In the genomic region with DNA sequence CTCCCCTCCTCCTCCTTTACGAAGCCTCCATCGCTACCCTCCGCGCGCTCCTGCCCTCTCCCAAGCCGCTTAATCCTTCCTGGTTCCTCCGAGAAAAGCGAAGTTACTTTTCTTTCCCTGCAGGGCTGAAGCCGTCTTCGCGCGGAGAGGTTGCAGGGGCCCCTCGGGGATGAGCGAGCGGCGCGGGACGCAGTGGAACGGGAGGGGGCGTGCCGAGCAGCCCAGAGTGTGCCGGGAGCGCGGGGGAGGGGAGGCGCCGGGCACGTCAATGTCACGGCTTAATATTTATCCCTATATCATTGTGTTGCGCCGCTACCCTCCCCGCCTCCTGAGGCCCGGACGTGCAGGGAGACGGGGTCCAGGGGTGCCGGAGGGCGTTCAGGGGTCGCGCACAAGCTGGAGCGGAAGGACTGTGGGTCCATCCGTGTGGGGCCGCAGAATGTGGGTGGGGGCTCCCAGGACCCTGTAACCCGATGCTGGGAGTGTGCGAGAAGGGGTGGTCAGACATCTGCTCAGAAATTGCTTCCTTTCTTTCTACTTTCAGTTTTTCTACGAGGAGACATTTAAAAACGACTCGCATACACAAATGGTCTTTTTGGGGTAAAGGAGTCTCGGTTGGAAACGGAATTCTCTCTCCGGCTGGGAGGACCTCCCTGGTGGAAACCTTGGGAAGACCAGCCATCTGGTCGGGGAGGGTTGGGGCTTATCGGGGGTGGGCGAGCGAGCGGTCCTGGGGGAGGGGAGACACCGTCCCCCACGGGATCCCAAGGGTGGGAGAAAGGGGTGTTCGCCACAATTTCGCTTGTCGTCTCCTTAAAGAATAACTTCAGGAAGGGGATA, we compare ENCODE assay signal across 8 cellular contexts. TPM values are rescaled to one million over a fixed set of nuclear protein-coding genes. Genes with fewer than 3 reads are reported as not detected.
DNase-seq lines count a peak whose midpoint lies in the region; ATAC-seq and TF ChIP-seq lines count a peak whose summit lies in the region.

No MANE protein-coding gene starts in this region.

- H3K9ac ChIP-seq in mucosa of rectum (ENCODE audit: low read depth in 1 of 2, low read length in 2 of 2): peak overlapping the region; percentile 80 to 89

- TF ChIP-seq CTCF in BE2C (IDR thresholded peaks at IDR 0.05; ENCODE audit: low read depth, low read length) (peak; percentile 16; the same call in 1 of the 2 replicates), epithelial cell of proximal tubule (conservative IDR thresholded peaks at IDR 0.05; ENCODE audit: low read depth, low read length) (no peak)

- H3K9me3 ChIP-seq in BE2C: no peaks in the 10 kb centered on the region
- H3K9me3 ChIP-seq in mucosa of rectum (ENCODE audit: control insufficient read depth in 2 of 2, low read length in 2 of 2): no peaks in the 10 kb centered on the region

- H3K9me3 Mint-ChIP-seq in stimulated activated effector memory CD8-positive, alpha-beta T cell treated with anti-CD3 and anti-CD28 coated beads, Interleukin-12 subunit alpha, Interleukin-12 subunit beta, amount 100 ng/mL, for 72 hours: no peaks in the 10 kb centered on the region

- no peaks in the 10 kb centered on the region; the same call in none of the 2 replicates for H3K4me1 ChIP-seq in BE2C
- peaks cover 8 to 25% of the 10 kb centered on the region in 2 donors for H3K4me1 ChIP-seq in mucosa of rectum (ENCODE audit: control insufficient read depth in 2 of 2, insufficient read depth in 2 of 2, low read length in 2 of 2)

- DNase-seq in BE2C (peak; percentile 85), NOMO-1 treated with DMSO at 0.1 percent for 48 hours (lab: John Stamatoyannopoulos, UW; ENCODE audit: unreplicated experiment) (peak; percentile 99), activated T-cell treated with anti-CD3 and anti-CD28 coated beads for 4 hours (peak; percentile 75), epithelial cell of proximal tubule (ENCODE audit: low read depth) (no peak)
- DNase-seq in stimulated activated effector memory CD8-positive, alpha-beta T cell treated with anti-CD3 and anti-CD28 coated beads, Interleukin-12 subunit alpha, Interleukin-12 subunit beta, amount 100 ng/mL, for 72 hours (ENCODE audit: low spot score in 2 of 2): peak; percentile 70 to 91

- H3K4me3 ChIP-seq in BE2C (ENCODE audit: low read depth, low read length) (peak overlapping the region; percentile 98), epithelial cell of proximal tubule (ENCODE audit: low read depth, low read length) (peak overlapping the region; percentile 93), mucosa of rectum (ENCODE audit: low read length in 2 of 2) (peak overlapping the region; percentile 97 to 99)

- ATAC-seq in GM18861 (IDR thresholded peaks at IDR 0.05; ENCODE audit: unreplicated experiment): peak; percentile 36
- ATAC-seq in HG03095 (IDR thresholded peaks at IDR 0.05; ENCODE audit: unreplicated experiment): peak; percentile 43
- ATAC-seq in stimulated activated effector memory CD8-positive, alpha-beta T cell treated with anti-CD3 and anti-CD28 coated beads, Interleukin-12 subunit alpha, Interleukin-12 subunit beta, amount 100 ng/mL, for 72 hours: peak; percentile 68

- peaks cover 49% of the 10 kb centered on the region for H3K4me1 Mint-ChIP-seq in stimulated activated effector memory CD8-positive, alpha-beta T cell treated with anti-CD3 and anti-CD28 coated beads, Interleukin-12 subunit alpha, Interleukin-12 subunit beta, amount 100 ng/mL, for 72 hours

- H3K27me3 ChIP-seq in BE2C (peaks cover 24% of the 10 kb centered on the region), mucosa of rectum (ENCODE audit: control insufficient read depth in 2 of 2, insufficient read depth in 2 of 2, low read length in 2 of 2) (no peaks in the 10 kb centered on the region)

- peak overlapping the region; percentile 84 for H3K4me3 Mint-ChIP-seq in stimulated activated effector memory CD8-positive, alpha-beta T cell treated with anti-CD3 and anti-CD28 coated beads, Interleukin-12 subunit alpha, Interleukin-12 subunit beta, amount 100 ng/mL, for 72 hours

- H3K27ac ChIP-seq in mucosa of rectum (ENCODE audit: low read depth in 2 of 2, low read length in 2 of 2): peak overlapping the region; percentile 91 to 92

- H3K36me3 ChIP-seq in BE2C: peaks cover 27% of the 10 kb centered on the region
- H3K36me3 ChIP-seq in mucosa of rectum (ENCODE audit: control insufficient read depth in 2 of 2, insufficient read depth in 2 of 2, low read length in 2 of 2): no peaks in the 10 kb centered on the region

- H3K36me3 Mint-ChIP-seq in stimulated activated effector memory CD8-positive, alpha-beta T cell treated with anti-CD3 and anti-CD28 coated beads, Interleukin-12 subunit alpha, Interleukin-12 subunit beta, amount 100 ng/mL, for 72 hours: peaks cover 72% of the 10 kb centered on the region

- peak overlapping the region; percentile 99 for H3K27ac Mint-ChIP-seq in stimulated activated effector memory CD8-positive, alpha-beta T cell treated with anti-CD3 and anti-CD28 coated beads, Interleukin-12 subunit alpha, Interleukin-12 subunit beta, amount 100 ng/mL, for 72 hours

RNA-seq across cellular contexts. Expression of a gene that starts 2.4 kb away (rescaled TPM):
- 17.2 TPM for polyA plus RNA-seq in BE2C (2012; ENCODE audit: insufficient read depth, insufficient read length, low read depth)
- total RNA-seq in epithelial cell of proximal tubule: 98.2 and 99.4 TPM in 2 replicates
